In the genomic region with DNA sequence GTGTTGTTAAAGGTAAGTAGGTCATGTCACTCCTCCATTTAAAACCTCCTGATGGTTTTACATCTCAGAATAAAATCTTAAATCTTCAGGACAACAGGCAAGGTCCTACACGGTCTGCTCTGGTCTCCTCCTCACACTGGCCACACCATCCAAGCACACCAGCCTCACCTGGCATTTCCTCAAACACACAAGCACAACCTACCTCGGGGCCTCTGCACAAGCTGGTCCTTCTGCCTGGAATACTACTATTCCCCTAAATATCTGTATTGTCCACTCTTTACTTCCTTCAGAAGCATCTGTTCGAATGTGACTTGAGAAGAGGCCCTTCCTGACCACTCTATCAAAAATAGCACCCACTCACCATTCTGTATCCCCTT, we compare ENCODE assay signal across 11 cellular contexts. TPM values are rescaled to one million over a fixed set of nuclear protein-coding genes. Genes with fewer than 3 reads are reported as not detected.
DNase-seq lines count a peak whose midpoint lies in the region; ATAC-seq, FAIRE-seq and TF ChIP-seq lines count a peak whose summit lies in the region.
"Had no signal": no experiment of that assay in that cellular context is flagged by ENCODE, and none has a peak within 500 bp of the region (broad histone marks: within the 10 kb centered on the region; RNA-seq: fewer than 3 reads in every experiment).

No MANE protein-coding gene starts in this region.

- H3K9me3 ChIP-seq in HepG2 (ENCODE audit: low read length) = no peaks in the 10 kb centered on the region
- no peaks in the 10 kb centered on the region for H3K9me3 ChIP-seq in right lobe of liver
- H3K9me3 ChIP-seq in astrocyte (ENCODE audit: insufficient read depth, low read depth, low read length) = no peaks in the 10 kb centered on the region
- H3K9me3 ChIP-seq in muscle layer of duodenum (ENCODE audit: control insufficient read depth in 1 of 2, low read length in 2 of 2) = no peaks in the 10 kb centered on the region
- H3K9me3 ChIP-seq in aorta (ENCODE audit: control insufficient read depth, low read length) = no peaks in the 10 kb centered on the region

- H3K4me1 ChIP-seq in HepG2 (ENCODE audit: insufficient read depth, low read length) = peaks cover 38% of the 10 kb centered on the region
- peaks cover 0 to 24% (median 8%) of the 10 kb centered on the region in 4 donors for H3K4me1 ChIP-seq in right lobe of liver
- peaks cover 17% of the 10 kb centered on the region for H3K4me1 ChIP-seq in astrocyte (ENCODE audit: insufficient read depth, low read length)
- peaks cover 10 to 48% of the 10 kb centered on the region in 2 donors for H3K4me1 ChIP-seq in muscle layer of duodenum (ENCODE audit: control insufficient read depth in 1 of 2, insufficient read depth in 2 of 2, low read length in 2 of 2)
- no peaks in the 10 kb centered on the region for H3K4me1 ChIP-seq in aorta (ENCODE audit: control insufficient read depth in 1 of 2, insufficient read depth in 2 of 2, low read length in 2 of 2)

- H3K27ac ChIP-seq in HepG2 (ENCODE audit: extremely low read length, insufficient read depth, low read length) (no peak overlapping the region), right lobe of liver (no peak overlapping the region), astrocyte (ENCODE audit: low read depth, low read length) (no peak overlapping the region), muscle layer of duodenum (ENCODE audit: low read length) (no peak overlapping the region), aorta (ENCODE audit: low read depth in 1 of 2, low read length in 2 of 2) (no peak overlapping the region)

- no peak for TF ChIP-seq POLR2A in HepG2 (IDR thresholded peaks at IDR 0.05; ENCODE audit: insufficient read depth in 1 of 2, low read depth in 2 of 2, low read length in 2 of 2)
- no peak for TF ChIP-seq POLR2A in right lobe of liver (IDR thresholded peaks at IDR 0.05)

- no peak for TF ChIP-seq EP300 in HepG2 (IDR thresholded peaks at IDR 0.05; ENCODE audit: low read depth in 2 of 2, low read length in 2 of 2)
- no peak for TF ChIP-seq EP300 in HepG2 (CRISPR knock-in tag; IDR thresholded peaks at IDR 0.05; ENCODE audit: borderline replicate concordance)

- H2AFZ ChIP-seq in HepG2 (ENCODE audit: low read length) (no peak overlapping the region), astrocyte (ENCODE audit: low read depth, low read length) (no peak overlapping the region)

- H3K36me3 ChIP-seq in HepG2 (replicated peaks in 1 of 2; ENCODE audit: control insufficient read depth in 1 of 2, insufficient read depth in 2 of 2, low read length in 2 of 2) = peaks cover 1 to 4% of the 10 kb centered on the region in 2 experiments; a peak in 1 of 5 replicates
- no peaks in the 10 kb centered on the region for H3K36me3 ChIP-seq in right lobe of liver
- H3K36me3 ChIP-seq in astrocyte (ENCODE audit: insufficient read depth, low read length) = peaks cover 2% of the 10 kb centered on the region
- peaks cover 0 to 3% of the 10 kb centered on the region in 2 donors for H3K36me3 ChIP-seq in muscle layer of duodenum (ENCODE audit: control insufficient read depth in 1 of 2, insufficient read depth in 2 of 2, low read length in 2 of 2)
- H3K36me3 ChIP-seq in aorta (ENCODE audit: control insufficient read depth in 1 of 2, insufficient read depth in 2 of 2, low read length in 1 of 2) = no peaks in the 10 kb centered on the region

- POLR2A ChIA-PET in HepG2 (lab: Yijun Ruan, JAX) = no interaction called here

- ATAC-seq in HepG2 = no peak
- no peak for ATAC-seq in right lobe of liver
- no peak for ATAC-seq in HG03196 (IDR thresholded peaks at IDR 0.05; ENCODE audit: unreplicated experiment)
- no peak for ATAC-seq in GM21717 (IDR thresholded peaks at IDR 0.05; ENCODE audit: unreplicated experiment)
- no peak for ATAC-seq in aorta (ENCODE audit: low FRiP score)

- intact Hi-C loops in HepG2 (cut with micrococcal nuclease; ENCODE audit: unreplicated experiment) = loop anchor here (5.0 kb wide), 1 partner anchor 182 kb away; no protein-coding TSS in a partner anchor
- intact Hi-C loops in right lobe of liver (cut with DNase I) = loop anchor here in 1 of 2 donors (10.0 kb wide), 1 partner anchor 179 kb away; the partner anchor contains the start of gene CX3CR1
- intact Hi-C loops in aorta (cut with DNase I) = loop anchor here (2.0 to 10.0 kb wide), 5 partner anchors 41 to 279 kb away; partner anchors contain the start of gene SLC25A38 (in 2 of the 2)

- in situ Hi-C loops in HepG2 (cut with HindIII; ENCODE audit: extremely low pct_ligation_motif_present, low pct_unique_long_range_greater_than_20kb) = no loop called here

- H3K27ac Mint-ChIP-seq in astrocyte (ENCODE audit: unreplicated experiment) = peak overlapping the region; percentile 8

- peaks cover 6% of the 10 kb centered on the region for H3K27me3 Mint-ChIP-seq in astrocyte (ENCODE audit: low read depth, unreplicated experiment)

- TF ChIP-seq RAD21 in HepG2 (CRISPR knock-in tag; IDR thresholded peaks at IDR 0.05) = no peak

- peak overlapping the region; percentile 97 for H3K4me3 Mint-ChIP-seq in astrocyte (ENCODE audit: unreplicated experiment)

- CTCF ChIA-PET in HepG2 (lab: Yijun Ruan, JAX; ENCODE audit: low intra/inter-chr PET ratio, low total read pairs) = no interaction called here

- H4K20me1 ChIP-seq in HepG2 (ENCODE audit: insufficient read depth, low read length) (no peaks in the 10 kb centered on the region), astrocyte (ENCODE audit: insufficient read depth, low read length) (peaks cover 58% of the 10 kb centered on the region)

- no peaks in the 10 kb centered on the region; a peak in 1 of 5 replicates for H3K27me3 ChIP-seq in HepG2 (ENCODE audit: control insufficient read depth in 1 of 2, insufficient read depth in 2 of 2, low read length in 2 of 2)
- H3K27me3 ChIP-seq in right lobe of liver = no peaks in the 10 kb centered on the region
- H3K27me3 ChIP-seq in astrocyte (ENCODE audit: insufficient read depth, low read length) = no peaks in the 10 kb centered on the region
- H3K27me3 ChIP-seq in muscle layer of duodenum (ENCODE audit: low read depth, low read length) = no peaks in the 10 kb centered on the region
- H3K27me3 ChIP-seq in aorta (ENCODE audit: control insufficient read depth in 1 of 2, insufficient read depth in 2 of 2, low read length in 1 of 2) = no peaks in the 10 kb centered on the region

- H3K36me3 Mint-ChIP-seq in astrocyte (ENCODE audit: low read depth, unreplicated experiment) = peaks cover 3% of the 10 kb centered on the region

- peaks cover 15% of the 10 kb centered on the region for H3K4me1 Mint-ChIP-seq in astrocyte (ENCODE audit: low read depth, unreplicated experiment)

- no peak overlapping the region for H3K9ac ChIP-seq in HepG2 (ENCODE audit: insufficient read depth, low read depth, low read length)
- peak overlapping the region; percentile 93 for H3K9ac ChIP-seq in astrocyte (ENCODE audit: low read length)

- DNase-seq in HepG2 (ENCODE audit: low spot score) = no peak
- DNase-seq in right lobe of liver = no peak
- DNase-seq in astrocyte (ENCODE audit: low read depth) = no peak
- DNase-seq in aorta = no peak
- DNase-seq in NAMALWA (ENCODE audit: low spot score) = no peak
- DNase-seq: cortex of kidney, DMS153 had no signal

- peaks cover 20% of the 10 kb centered on the region for H3K79me2 ChIP-seq in HepG2 (ENCODE audit: insufficient read depth, low read length)
- peaks cover 65% of the 10 kb centered on the region for H3K79me2 ChIP-seq in astrocyte (ENCODE audit: insufficient read depth, low read length)

- peak overlapping the region; percentile 97 for H3K4me2 ChIP-seq in HepG2 (ENCODE audit: low read depth, low read length)
- peak overlapping the region; percentile 96 for H3K4me2 ChIP-seq in astrocyte (ENCODE audit: low read length)

- TF ChIP-seq CTCF in HepG2 (CRISPR knock-in tag; IDR thresholded peaks at IDR 0.05) (no peak), right lobe of liver (IDR thresholded peaks at IDR 0.05) (no peak), astrocyte (IDR thresholded peaks at IDR 0.05; ENCODE audit: insufficient read depth, low read depth, low read length) (no peak)

- FAIRE-seq in HepG2 (lab: Jason Lieb, UNC) = no peak
- FAIRE-seq in astrocyte (lab: Jason Lieb, UNC) = no peak

- 83% methylated on average over 3 of the region's 3 CpGs for WGBS in HepG2 (ENCODE audit: low lambda C conversion rate)
- 82% methylated on average over 3 of the region's 3 CpGs for WGBS in right lobe of liver (ENCODE audit: insufficient coverage, low coverage, low lambda C conversion rate, missing lambda C conversion rate)
- WGBS in aorta, 2 donors = 70 to 80% methylated on average over 3 of the region's 3 CpGs

- H3K4me3 ChIP-seq in HepG2 (replicated peaks in 1 of 3; ENCODE audit: insufficient read depth in 1 of 3, low read depth in 2 of 3, low read length in 3 of 3) (peak overlapping the region in 1 of 3 experiments; percentile 85; a peak in 2 of 6 replicates), right lobe of liver (no peak overlapping the region), astrocyte (ENCODE audit: insufficient read depth, low read depth, low read length) (no peak overlapping the region), muscle layer of duodenum (ENCODE audit: low read depth in 1 of 2, low read length in 2 of 2) (peak overlapping the region; percentile 1 to 88), aorta (ENCODE audit: low read length in 2 of 2) (no peak overlapping the region)

- H3K9me3 Mint-ChIP-seq in astrocyte (ENCODE audit: unreplicated experiment) = peaks cover under 1% of the 10 kb centered on the region

- BruUV-seq in HepG2 (replicated peaks; lab: Mats Ljungman, UMichigan) = TSS peak; percentile 59

RNA-seq across cellular contexts. Expression of gene GORASP1, which starts 1.8 kb away (rescaled TPM):
- 27.0 and 36.4 TPM in 2 replicates for total RNA-seq in HepG2 (2016; rRNA removed; fragmentation: Illumina TruSeq; extraction: Trizol)
- 6.2 and 6.3 TPM in 2 replicates for total RNA-seq in HepG2 (2016; cell fraction: cytosol; rRNA removed; fragmentation: Illumina TruSeq; extraction: Trizol; ENCODE audit: low read depth)
- total RNA-seq in HepG2 (2016; cell fraction: insoluble cytoplasmic fraction; rRNA removed; fragmentation: Illumina TruSeq; extraction: Trizol) = 24.7 and 34.0 TPM in 2 replicates
- total RNA-seq in HepG2 (2016; cell fraction: membrane; rRNA removed; fragmentation: Illumina TruSeq; extraction: Trizol) = 11.1 and 12.7 TPM in 2 replicates
- 42.3 and 46.1 TPM in 2 replicates for total RNA-seq in HepG2 (2016; cell fraction: nucleus; rRNA removed; fragmentation: Illumina TruSeq; extraction: Trizol)
- polyA plus RNA-seq in HepG2 (2011; rRNA removed) = 39.8 and 41.6 TPM in 2 replicates
- polyA plus RNA-seq in HepG2 (2011; cell fraction: cytosol; rRNA removed) = 22.2 and 27.9 TPM in 2 replicates
- 99.2 and 109 TPM in 2 replicates for polyA plus RNA-seq in HepG2 (2011; cell fraction: nucleus; rRNA removed)
- polyA plus RNA-seq in HepG2 (2012) = 14.9 and 22.9 TPM in 2 replicates
- 2.9 and 3.2 TPM in 2 replicates for polyA plus RNA-seq in HepG2 (2016; cell fraction: cytosol; fragmentation: Illumina TruSeq; extraction: Trizol; ENCODE audit: low read depth)
- 28.7 and 29.9 TPM in 2 replicates for polyA plus RNA-seq in HepG2 (2016; cell fraction: insoluble cytoplasmic fraction; fragmentation: Illumina TruSeq; extraction: Trizol; ENCODE audit: low read depth)
- polyA plus RNA-seq in HepG2 (2016; cell fraction: membrane; fragmentation: Illumina TruSeq; extraction: Trizol; ENCODE audit: low read depth) = 7.1 and 7.7 TPM in 2 replicates
- polyA plus RNA-seq in HepG2 (2016; cell fraction: nucleus; fragmentation: Illumina TruSeq; extraction: Trizol; ENCODE audit: insufficient read depth, low read depth) = 59.7 and 73.8 TPM in 2 replicates
- polyA minus RNA-seq in HepG2 (2011; rRNA and poly(A)+ RNA removed; ENCODE audit: low replicate concordance) = 59.3 and 84.8 TPM in 2 replicates
- 13.8 and 14.9 TPM in 2 replicates for polyA minus RNA-seq in HepG2 (2011; cell fraction: cytosol; rRNA and poly(A)+ RNA removed)
- polyA minus RNA-seq in HepG2 (2011; cell fraction: nucleus; rRNA and poly(A)+ RNA removed) = 46.4 and 49.4 TPM in 2 replicates
- total RNA-seq in right lobe of liver = 10 to 100 TPM; 27.8 to 35.5 (median 33.1) TPM
- 39.5 and 45.6 TPM in 2 replicates for total RNA-seq in astrocyte
- total RNA-seq in aorta = 10 to 100 TPM; 52.3 to 62.2 TPM
- 10 to 100 TPM; 14.7 to 66.3 TPM for polyA plus RNA-seq in aorta

RNA-seq across cellular contexts. Expression of gene TTC21A, which starts 1.8 kb away (rescaled TPM):
- 0.31 and 0.39 TPM in 2 replicates for total RNA-seq in HepG2 (2016; rRNA removed; fragmentation: Illumina TruSeq; extraction: Trizol)
- total RNA-seq in HepG2 (2016; cell fraction: cytosol; rRNA removed; fragmentation: Illumina TruSeq; extraction: Trizol; ENCODE audit: low read depth) = 0.88 TPM in 1 of 2 replicates, not detected in the other
- total RNA-seq in HepG2 (2016; cell fraction: insoluble cytoplasmic fraction; rRNA removed; fragmentation: Illumina TruSeq; extraction: Trizol) = 0.26 and 0.36 TPM in 2 replicates
- total RNA-seq in HepG2 (2016; cell fraction: membrane; rRNA removed; fragmentation: Illumina TruSeq; extraction: Trizol) = 0.07 and 0.22 TPM in 2 replicates
- 0.50 and 2.4 TPM in 2 replicates for total RNA-seq in HepG2 (2016; cell fraction: nucleus; rRNA removed; fragmentation: Illumina TruSeq; extraction: Trizol)
- polyA plus RNA-seq in HepG2 (2011; rRNA removed) = 1.5 and 1.6 TPM in 2 replicates
- polyA plus RNA-seq in HepG2 (2011; cell fraction: cytosol; rRNA removed) = 0.27 and 0.48 TPM in 2 replicates
- polyA plus RNA-seq in HepG2 (2011; cell fraction: nucleus; rRNA removed) = 4.9 and 6.3 TPM in 2 replicates
- 0.63 and 0.74 TPM in 2 replicates for polyA plus RNA-seq in HepG2 (2012)
- polyA plus RNA-seq in HepG2 (2016; cell fraction: cytosol; fragmentation: Illumina TruSeq; extraction: Trizol; ENCODE audit: low read depth) = 0.08 and 0.12 TPM in 2 replicates
- 0.25 and 0.41 TPM in 2 replicates for polyA plus RNA-seq in HepG2 (2016; cell fraction: insoluble cytoplasmic fraction; fragmentation: Illumina TruSeq; extraction: Trizol; ENCODE audit: low read depth)
- 0.14 and 0.63 TPM in 2 replicates for polyA plus RNA-seq in HepG2 (2016; cell fraction: membrane; fragmentation: Illumina TruSeq; extraction: Trizol; ENCODE audit: low read depth)
- polyA plus RNA-seq in HepG2 (2016; cell fraction: nucleus; fragmentation: Illumina TruSeq; extraction: Trizol; ENCODE audit: insufficient read depth, low read depth) = 2.2 TPM in 2 replicates
- 1.4 and 2.3 TPM in 2 replicates for polyA minus RNA-seq in HepG2 (2011; rRNA and poly(A)+ RNA removed; ENCODE audit: low replicate concordance)
- 0.53 TPM in 1 of 2 replicates, not detected in the other for polyA minus RNA-seq in HepG2 (2011; cell fraction: cytosol; rRNA and poly(A)+ RNA removed)
- polyA minus RNA-seq in HepG2 (2011; cell fraction: nucleus; rRNA and poly(A)+ RNA removed) = 3.1 and 5.3 TPM in 2 replicates
- total RNA-seq in right lobe of liver = 1 to 10 TPM; 1.4 to 3.5 (median 2.5) TPM
- total RNA-seq in astrocyte = 3.9 and 4.1 TPM in 2 replicates
- 10 to 100 TPM in 1 of 2 donors, 1 to 10 TPM in 1; 3.6 to 11.6 TPM for total RNA-seq in aorta
- polyA plus RNA-seq in aorta = 10 to 100 TPM in 1 of 2 donors, 1 to 10 TPM in 1; 1.8 to 15.0 TPM

RNA-seq across cellular contexts. Expression of gene CSRNP1, which starts 47.7 kb away (rescaled TPM):
- total RNA-seq in HepG2 (2016; rRNA removed; fragmentation: Illumina TruSeq; extraction: Trizol) (9.3 and 10.8 TPM in 2 replicates), right lobe of liver (10 to 100 TPM in 5 of 6 experiments, 1 to 10 TPM in 1; 6.7 to 43.4 (median 17.4) TPM), astrocyte (42.3 and 47.0 TPM in 2 replicates), aorta (100 to 1,000 TPM in 1 of 2 donors, 10 to 100 TPM in 1; 41.9 to 117 TPM)
- 1.5 and 2.3 TPM in 2 replicates for total RNA-seq in HepG2 (2016; cell fraction: cytosol; rRNA removed; fragmentation: Illumina TruSeq; extraction: Trizol; ENCODE audit: low read depth)
- 7.4 and 10.8 TPM in 2 replicates for total RNA-seq in HepG2 (2016; cell fraction: insoluble cytoplasmic fraction; rRNA removed; fragmentation: Illumina TruSeq; extraction: Trizol)
- 6.2 TPM in 2 replicates for total RNA-seq in HepG2 (2016; cell fraction: membrane; rRNA removed; fragmentation: Illumina TruSeq; extraction: Trizol)
- 8.4 and 9.2 TPM in 2 replicates for total RNA-seq in HepG2 (2016; cell fraction: nucleus; rRNA removed; fragmentation: Illumina TruSeq; extraction: Trizol)
- polyA plus RNA-seq in HepG2 (2011; rRNA removed) (11.3 and 13.1 TPM in 2 replicates), aorta (10 to 100 TPM; 15.8 to 27.3 TPM)
- 10.2 and 11.5 TPM in 2 replicates for polyA plus RNA-seq in HepG2 (2011; cell fraction: cytosol; rRNA removed)
- 16.5 and 19.1 TPM in 2 replicates for polyA plus RNA-seq in HepG2 (2011; cell fraction: nucleus; rRNA removed)
- polyA plus RNA-seq in HepG2 (2012) = 7.1 and 11.4 TPM in 2 replicates
- 0.62 and 0.80 TPM in 2 replicates for polyA plus RNA-seq in HepG2 (2016; cell fraction: cytosol; fragmentation: Illumina TruSeq; extraction: Trizol; ENCODE audit: low read depth)
- 5.7 and 6.6 TPM in 2 replicates for polyA plus RNA-seq in HepG2 (2016; cell fraction: insoluble cytoplasmic fraction; fragmentation: Illumina TruSeq; extraction: Trizol; ENCODE audit: low read depth)
- polyA plus RNA-seq in HepG2 (2016; cell fraction: membrane; fragmentation: Illumina TruSeq; extraction: Trizol; ENCODE audit: low read depth) = 2.0 and 2.4 TPM in 2 replicates
- polyA plus RNA-seq in HepG2 (2016; cell fraction: nucleus; fragmentation: Illumina TruSeq; extraction: Trizol; ENCODE audit: insufficient read depth, low read depth) = 11.8 and 12.9 TPM in 2 replicates
- 16.7 and 44.8 TPM in 2 replicates for polyA minus RNA-seq in HepG2 (2011; rRNA and poly(A)+ RNA removed; ENCODE audit: low replicate concordance)
- 13.3 and 14.3 TPM in 2 replicates for polyA minus RNA-seq in HepG2 (2011; cell fraction: cytosol; rRNA and poly(A)+ RNA removed)
- polyA minus RNA-seq in HepG2 (2011; cell fraction: nucleus; rRNA and poly(A)+ RNA removed) = 18.9 and 21.8 TPM in 2 replicates

RNA-seq across cellular contexts. Expression of gene WDR48, which starts 53.9 kb away (rescaled TPM):
- 29.2 and 67.6 TPM in 2 replicates for total RNA-seq in HepG2 (2016; rRNA removed; fragmentation: Illumina TruSeq; extraction: Trizol)
- 3.7 and 4.5 TPM in 2 replicates for total RNA-seq in HepG2 (2016; cell fraction: cytosol; rRNA removed; fragmentation: Illumina TruSeq; extraction: Trizol; ENCODE audit: low read depth)
- total RNA-seq in HepG2 (2016; cell fraction: insoluble cytoplasmic fraction; rRNA removed; fragmentation: Illumina TruSeq; extraction: Trizol) = 28.4 and 64.0 TPM in 2 replicates
- total RNA-seq in HepG2 (2016; cell fraction: membrane; rRNA removed; fragmentation: Illumina TruSeq; extraction: Trizol) = 11.9 and 14.2 TPM in 2 replicates
- 27.2 and 39.9 TPM in 2 replicates for total RNA-seq in HepG2 (2016; cell fraction: nucleus; rRNA removed; fragmentation: Illumina TruSeq; extraction: Trizol)
- polyA plus RNA-seq in HepG2 (2011; rRNA removed) = 25.9 and 31.2 TPM in 2 replicates
- polyA plus RNA-seq in HepG2 (2011; cell fraction: cytosol; rRNA removed) = 11.0 and 18.5 TPM in 2 replicates
- polyA plus RNA-seq in HepG2 (2011; cell fraction: nucleus; rRNA removed) = 24.5 and 25.2 TPM in 2 replicates
- 30.0 and 35.6 TPM in 2 replicates for polyA plus RNA-seq in HepG2 (2012)
- polyA plus RNA-seq in HepG2 (2016; cell fraction: cytosol; fragmentation: Illumina TruSeq; extraction: Trizol; ENCODE audit: low read depth) = 2.0 and 2.2 TPM in 2 replicates
- 40.6 and 41.7 TPM in 2 replicates for polyA plus RNA-seq in HepG2 (2016; cell fraction: insoluble cytoplasmic fraction; fragmentation: Illumina TruSeq; extraction: Trizol; ENCODE audit: low read depth)
- polyA plus RNA-seq in HepG2 (2016; cell fraction: membrane; fragmentation: Illumina TruSeq; extraction: Trizol; ENCODE audit: low read depth) = 5.0 and 5.6 TPM in 2 replicates
- polyA plus RNA-seq in HepG2 (2016; cell fraction: nucleus; fragmentation: Illumina TruSeq; extraction: Trizol; ENCODE audit: insufficient read depth, low read depth) = 24.5 and 26.5 TPM in 2 replicates
- 15.1 and 21.0 TPM in 2 replicates for polyA minus RNA-seq in HepG2 (2011; rRNA and poly(A)+ RNA removed; ENCODE audit: low replicate concordance)
- polyA minus RNA-seq in HepG2 (2011; cell fraction: cytosol; rRNA and poly(A)+ RNA removed) = 20.9 and 35.2 TPM in 2 replicates
- 67.5 and 78.9 TPM in 2 replicates for polyA minus RNA-seq in HepG2 (2011; cell fraction: nucleus; rRNA and poly(A)+ RNA removed)
- total RNA-seq in right lobe of liver = 10 to 100 TPM; 11.3 to 21.9 (median 18.3) TPM
- total RNA-seq in astrocyte = 38.5 and 40.8 TPM in 2 replicates
- 10 to 100 TPM; 27.0 to 39.3 TPM for total RNA-seq in aorta
- polyA plus RNA-seq in aorta = 10 to 100 TPM; 17.3 to 29.7 TPM

RNA-seq across cellular contexts. Expression of gene SCN11A, which starts 53.9 kb away (rescaled TPM):
- total RNA-seq in HepG2 (2016; rRNA removed; fragmentation: Illumina TruSeq; extraction: Trizol) (0.02 TPM in 1 of 2 replicates, not detected in the other), right lobe of liver (under 1 TPM in 5 of 6 experiments, not detected in 1; 0.12 to 0.31 (median 0.16) TPM), astrocyte (0.07 and 0.20 TPM in 2 replicates), aorta (under 1 TPM; 0.16 to 0.93 TPM)
- total RNA-seq in HepG2 (2016; cell fraction: cytosol; rRNA removed; fragmentation: Illumina TruSeq; extraction: Trizol; ENCODE audit: low read depth) = under 0.01 and 0.10 TPM in 2 replicates
- total RNA-seq in HepG2 (2016; cell fraction: insoluble cytoplasmic fraction; rRNA removed; fragmentation: Illumina TruSeq; extraction: Trizol) = 0.02 TPM in 1 of 2 replicates, not detected in the other
- 0.03 and 0.07 TPM in 2 replicates for total RNA-seq in HepG2 (2016; cell fraction: membrane; rRNA removed; fragmentation: Illumina TruSeq; extraction: Trizol)
- total RNA-seq in HepG2 (2016; cell fraction: nucleus; rRNA removed; fragmentation: Illumina TruSeq; extraction: Trizol) = 0.06 TPM in 2 replicates
- polyA plus RNA-seq in HepG2 (2011; rRNA removed) (0.11 and 0.13 TPM in 2 replicates), aorta (not detected)
- 0.01 and 0.04 TPM in 2 replicates for polyA plus RNA-seq in HepG2 (2011; cell fraction: cytosol; rRNA removed)
- 0.39 and 0.42 TPM in 2 replicates for polyA plus RNA-seq in HepG2 (2011; cell fraction: nucleus; rRNA removed)
- polyA plus RNA-seq in HepG2 (2012) = 0.13 and 0.23 TPM in 2 replicates
- polyA plus RNA-seq in HepG2 (2016; cell fraction: cytosol; fragmentation: Illumina TruSeq; extraction: Trizol; ENCODE audit: low read depth) = not detected in 2 replicates
- polyA plus RNA-seq in HepG2 (2016; cell fraction: insoluble cytoplasmic fraction; fragmentation: Illumina TruSeq; extraction: Trizol; ENCODE audit: low read depth) = not detected in 2 replicates
- polyA plus RNA-seq in HepG2 (2016; cell fraction: membrane; fragmentation: Illumina TruSeq; extraction: Trizol; ENCODE audit: low read depth) = not detected in 2 replicates
- 0.09 TPM in 1 of 2 replicates, not detected in the other for polyA plus RNA-seq in HepG2 (2016; cell fraction: nucleus; fragmentation: Illumina TruSeq; extraction: Trizol; ENCODE audit: insufficient read depth, low read depth)
- 0.02 and 0.08 TPM in 2 replicates for polyA minus RNA-seq in HepG2 (2011; rRNA and poly(A)+ RNA removed; ENCODE audit: low replicate concordance)
- not detected in 2 replicates for polyA minus RNA-seq in HepG2 (2011; cell fraction: cytosol; rRNA and poly(A)+ RNA removed)
- polyA minus RNA-seq in HepG2 (2011; cell fraction: nucleus; rRNA and poly(A)+ RNA removed) = 0.39 and 0.87 TPM in 2 replicates
- total RNA-seq: M059J had no signal

Comparison
In these comparisons a context has a peak if more than half of its experiments do, and no peak if none do; other contexts are left out.
1. H3K4me3 ChIP-seq: peak in muscle layer of duodenum (2 of 2); none in right lobe of liver (0 of 3), astrocyte (single experiment) and aorta (0 of 2).